In the genomic region with DNA sequence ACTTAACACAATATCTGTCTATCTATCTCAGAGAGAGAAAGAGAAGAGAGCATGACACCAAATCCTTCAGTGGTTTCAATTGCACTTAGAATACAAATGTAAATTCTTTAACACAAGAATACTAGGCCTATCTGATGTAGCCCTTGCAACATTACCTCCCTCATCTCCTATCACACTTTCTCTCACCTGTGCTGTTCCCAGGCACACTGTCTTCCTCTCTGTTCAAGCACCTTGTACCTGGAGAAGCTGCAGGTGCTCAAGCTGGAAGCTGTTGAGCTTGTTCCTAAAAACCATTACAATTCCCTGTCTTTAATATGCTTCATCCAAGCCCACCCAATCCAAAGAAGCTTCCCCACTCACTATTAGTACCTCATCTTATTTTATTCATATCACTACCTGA, we compare ENCODE assay signal across 1 cellular context.
TF ChIP-seq lines count a peak whose summit lies in the region.

No MANE protein-coding gene starts in this region.

TF ChIP-seq in IMR-90, 13 proteins besides CTCF, POLR2A, EP300 and RAD21 (continued from another document):
- TF ChIP-seq, protein P1, sequence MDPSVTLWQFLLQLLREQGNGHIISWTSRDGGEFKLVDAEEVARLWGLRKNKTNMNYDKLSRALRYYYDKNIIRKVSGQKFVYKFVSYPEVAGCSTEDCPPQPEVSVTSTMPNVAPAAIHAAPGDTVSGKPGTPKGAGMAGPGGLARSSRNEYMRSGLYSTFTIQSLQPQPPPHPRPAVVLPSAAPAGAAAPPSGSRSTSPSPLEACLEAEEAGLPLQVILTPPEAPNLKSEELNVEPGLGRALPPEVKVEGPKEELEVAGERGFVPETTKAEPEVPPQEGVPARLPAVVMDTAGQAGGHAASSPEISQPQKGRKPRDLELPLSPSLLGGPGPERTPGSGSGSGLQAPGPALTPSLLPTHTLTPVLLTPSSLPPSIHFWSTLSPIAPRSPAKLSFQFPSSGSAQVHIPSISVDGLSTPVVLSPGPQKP (IDR thresholded peaks at IDR 0.05; ENCODE audit: borderline replicate concordance, low read depth, low read length), result no peak
- TF ChIP-seq MAFK (IDR thresholded peaks at IDR 0.05; ENCODE audit: low read depth, low read length), result no peak
